Comparison of ENCODE assay signal across 1 cellular context in the genomic region with DNA sequence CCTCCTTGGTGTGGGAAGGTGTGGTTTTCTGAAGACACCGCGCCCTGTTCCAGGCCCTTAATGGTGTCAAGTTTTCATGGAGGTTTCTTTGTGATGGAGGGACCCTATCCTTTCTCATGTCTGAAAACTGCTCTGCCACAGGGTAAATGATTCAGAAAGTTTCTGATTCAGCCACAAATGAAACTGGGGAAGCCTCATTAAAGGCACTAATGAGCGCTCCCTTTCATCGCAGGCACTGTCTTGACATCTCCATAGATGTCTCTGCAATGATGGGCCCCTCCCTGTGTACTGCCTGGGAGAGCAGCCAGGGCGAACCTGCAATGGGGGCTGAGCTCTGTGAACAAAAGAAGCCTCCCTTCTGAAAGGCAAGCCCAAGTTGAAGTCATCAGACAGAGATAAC.
TF ChIP-seq lines count a peak whose summit lies in the region.

No MANE protein-coding gene starts in this region.

TF ChIP-seq in IMR-90, 13 proteins besides CTCF, POLR2A, EP300 and RAD21 (continued from another document):
- TF ChIP-seq ELK1 (IDR thresholded peaks at IDR 0.05; ENCODE audit: borderline replicate concordance, low read depth, low read length) (no peak), CEBPB (IDR thresholded peaks at IDR 0.05; ENCODE audit: low read depth, low read length) (no peak)
